Comparison of ENCODE assay signal across 9 cellular contexts in the genomic region with DNA sequence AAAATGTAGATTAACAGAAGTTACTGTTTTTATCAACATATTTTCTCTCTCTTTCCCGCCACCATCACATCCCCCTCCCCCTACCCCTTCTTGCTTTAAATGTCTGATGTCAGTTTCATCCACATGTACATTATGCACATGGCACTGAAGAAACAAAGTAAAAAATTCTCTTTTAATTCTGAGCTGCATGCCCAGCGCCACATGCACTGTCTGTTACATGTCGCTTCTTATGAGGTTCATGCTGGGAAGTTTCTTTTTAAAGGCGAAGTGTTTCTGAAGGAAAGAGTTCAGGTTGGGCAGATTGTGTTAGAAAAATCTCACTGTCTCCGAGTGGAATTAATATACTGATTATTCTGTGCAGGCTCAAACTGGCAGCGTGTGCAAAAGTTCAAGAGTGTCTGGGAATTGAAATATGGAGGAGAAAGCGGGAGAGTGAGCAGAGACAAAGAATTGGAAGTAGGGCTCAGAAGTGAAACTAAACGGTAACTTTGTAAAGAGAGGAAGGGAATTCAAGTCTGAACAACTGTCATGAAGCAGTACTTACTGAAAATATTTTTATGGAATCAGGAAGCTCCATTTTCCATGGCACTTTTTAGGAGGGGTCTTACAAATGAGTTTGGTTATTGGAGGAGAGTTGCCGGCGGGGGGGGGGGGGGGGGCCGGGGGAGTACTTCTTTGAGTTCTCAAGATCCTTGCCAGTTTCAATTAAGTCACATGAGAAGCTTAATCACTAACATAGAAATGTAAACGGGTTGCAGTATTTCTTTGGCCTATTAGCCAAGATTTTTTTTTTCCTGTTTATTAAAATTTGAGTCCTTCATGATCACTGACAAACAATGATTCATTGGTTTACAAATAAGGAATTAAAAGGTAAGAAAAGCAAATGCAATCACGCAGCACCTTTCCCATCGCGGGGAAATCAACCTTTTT.
DNase-seq lines count a peak whose midpoint lies in the region; ATAC-seq, FAIRE-seq and TF ChIP-seq lines count a peak whose summit lies in the region.
"Had no signal": no experiment of that assay in that cellular context is flagged by ENCODE, and none has a peak within 500 bp of the region (broad histone marks: within the 10 kb centered on the region; RNA-seq: fewer than 3 reads in every experiment).

No MANE protein-coding gene starts in this region.

- H3K4me2 ChIP-seq in K562 (ENCODE audit: insufficient read depth, low read length) (no peak overlapping the region), trophoblast cell (ENCODE audit: low read length) (no peak overlapping the region)

- DNase-seq in activated naive CD4-positive, alpha-beta T cell treated with anti-CD3 and anti-CD28 coated beads, Interleukin-2, amount 10 ng/mL, durations not matched to agents 7 days and 5 days = no peak
- no peak for DNase-seq in activated naive CD4-positive, alpha-beta T cell treated with anti-CD3 and anti-CD28 coated beads, Interleukin-2, amount 50 U/mL, for 72 hours (ENCODE audit: low spot score in 2 of 2)
- DNase-seq in K562 (ENCODE audit: extremely low read depth in 1 of 4, low spot score in 3 of 4) (no peak), medulla oblongata (ENCODE audit: extremely low spot score) (peak; percentile 64), trophoblast cell (no peak), OCI-M2 (lab: John Stamatoyannopoulos, UW; ENCODE audit: unreplicated experiment) (no peak)

- POLR2A ChIA-PET in K562 (lab: Yijun Ruan, JAX) = interaction anchor here (0.9 kb wide), 1 partner anchor 9 kb away, joined by 3 read pairs; no protein-coding TSS in a partner anchor

- TF ChIP-seq EP300 in K562 (IDR thresholded peaks at IDR 0.05; ENCODE audit: low read length) = no peak

- no peaks in the 10 kb centered on the region for H3K27me3 Mint-ChIP-seq in activated naive CD4-positive, alpha-beta T cell treated with anti-CD3 and anti-CD28 coated beads, Interleukin-2, amount 10 ng/mL, durations not matched to agents 7 days and 5 days

- no peaks in the 10 kb centered on the region for H3K79me1 ChIP-seq in trophoblast cell (ENCODE audit: low read length)

- intact Hi-C loops in K562 (cut with micrococcal nuclease) = no loop called here

- no peak overlapping the region for H2BK12ac ChIP-seq in trophoblast cell (ENCODE audit: low read length)

- no peak overlapping the region for H3K27ac ChIP-seq in K562 (ENCODE audit: extremely low read depth, low read depth, low read length)
- no peak overlapping the region for H3K27ac ChIP-seq in urinary bladder (ENCODE audit: low read depth)
- H3K27ac ChIP-seq in trophoblast cell (ENCODE audit: low read depth, low read length) = no peak overlapping the region

- CTCF ChIA-PET in activated naive CD4-positive, alpha-beta T cell treated with anti-CD3 and anti-CD28 coated beads, Interleukin-2, amount 10 ng/mL, durations not matched to agents 7 days and 5 days (lab: Charles Lee) = no interaction called here
- CTCF ChIA-PET in K562 (lab: Yijun Ruan, JAX; ENCODE audit: low intra/inter-chr PET ratio) = no interaction called here

- no peak overlapping the region for H2AK5ac ChIP-seq in trophoblast cell (ENCODE audit: low read length)

- TF ChIP-seq POLR2A in K562 (conservative IDR thresholded peaks at IDR 0.05) = no peak

- peak overlapping the region; percentile 68 for H3K27ac Mint-ChIP-seq in activated naive CD4-positive, alpha-beta T cell treated with anti-CD3 and anti-CD28 coated beads, Interleukin-2, amount 10 ng/mL, durations not matched to agents 7 days and 5 days
- peak overlapping the region in 1 of 2 donors; percentile 67 for H3K27ac Mint-ChIP-seq in activated naive CD4-positive, alpha-beta T cell treated with anti-CD3 and anti-CD28 coated beads, Interleukin-2, amount 50 U/mL, for 72 hours

- H3K9me3 ChIP-seq in K562 (replicated peaks; ENCODE audit: control insufficient read depth, insufficient read depth, low read depth, low read length) (no peaks in the 10 kb centered on the region), trophoblast cell (ENCODE audit: insufficient read depth, low read depth, low read length) (no peaks in the 10 kb centered on the region)

- no peak overlapping the region for H2BK120ac ChIP-seq in trophoblast cell (ENCODE audit: insufficient read depth, low read length, poor library complexity)

- H3K4me1 ChIP-seq in K562 (replicated peaks in 1 of 2; ENCODE audit: control insufficient read depth in 2 of 2, insufficient read depth in 2 of 2, low read length in 2 of 2) = peaks cover 6 to 15% of the 10 kb centered on the region in 2 experiments; a peak in 2 of 5 replicates
- H3K4me1 ChIP-seq in urinary bladder (ENCODE audit: insufficient read depth) = peaks cover 2% of the 10 kb centered on the region
- H3K4me1 ChIP-seq in trophoblast cell (ENCODE audit: control insufficient read depth in 1 of 2, insufficient read depth in 2 of 2, low read length in 2 of 2) = peaks cover 0 to 2% of the 10 kb centered on the region in 2 experiments

- H3K36me3 ChIP-seq in K562 (ENCODE audit: control insufficient read depth, insufficient read depth, low read length) = no peaks in the 10 kb centered on the region
- H3K36me3 ChIP-seq in urinary bladder (ENCODE audit: insufficient read depth) = no peaks in the 10 kb centered on the region
- H3K36me3 ChIP-seq in trophoblast cell (ENCODE audit: control insufficient read depth in 1 of 2, insufficient read depth in 2 of 2, low read length in 2 of 2) = no peaks in the 10 kb centered on the region

- TF ChIP-seq CTCF in K562 (IDR thresholded peaks at IDR 0.05 in 2 of 3, conservative IDR thresholded peaks at IDR 0.05 in 1 of 3; ENCODE audit: insufficient read depth in 2 of 3, low read depth in 1 of 3, low read length in 3 of 3) = no peak

- FAIRE-seq in K562 (lab: Jason Lieb, UNC) = no peak
- FAIRE-seq: colon had no signal

- H2AFZ ChIP-seq in K562 (ENCODE audit: low read depth, low read length) = peak overlapping the region; percentile 65
- H2AFZ ChIP-seq in trophoblast cell (ENCODE audit: insufficient read depth, low read length, poor library complexity) = no peak overlapping the region

- no peak overlapping the region for H4K91ac ChIP-seq in trophoblast cell (ENCODE audit: low read depth, low read length)

- BruUV-seq in K562 (replicated peaks; lab: Mats Ljungman, UMichigan) = no TSS peak

- H3K79me2 ChIP-seq in K562 (ENCODE audit: control insufficient read depth, insufficient read depth, low read length) (no peaks in the 10 kb centered on the region), trophoblast cell (ENCODE audit: control insufficient read depth, insufficient read depth, low read length, poor library complexity) (no peaks in the 10 kb centered on the region)

- H3K14ac ChIP-seq in trophoblast cell (ENCODE audit: low read length) = no peak overlapping the region

- H3K4me1 Mint-ChIP-seq in activated naive CD4-positive, alpha-beta T cell treated with anti-CD3 and anti-CD28 coated beads, Interleukin-2, amount 10 ng/mL, durations not matched to agents 7 days and 5 days = peaks cover 6% of the 10 kb centered on the region

- H3K23ac ChIP-seq in trophoblast cell (ENCODE audit: low read length) = no peak overlapping the region

- no peak overlapping the region for H3K18ac ChIP-seq in trophoblast cell (ENCODE audit: low read length)

- no peak for TF ChIP-seq RAD21 in K562 (CRISPR knock-in tag; conservative IDR thresholded peaks at IDR 0.05 in 1 of 2, IDR thresholded peaks at IDR 0.05 in 1 of 2)

- no peaks in the 10 kb centered on the region for H3K9me3 Mint-ChIP-seq in activated naive CD4-positive, alpha-beta T cell treated with anti-CD3 and anti-CD28 coated beads, Interleukin-2, amount 10 ng/mL, durations not matched to agents 7 days and 5 days
- no peaks in the 10 kb centered on the region for H3K9me3 Mint-ChIP-seq in activated naive CD4-positive, alpha-beta T cell treated with anti-CD3 and anti-CD28 coated beads, Interleukin-2, amount 50 U/mL, for 72 hours

- no peak overlapping the region for H4K12ac ChIP-seq in trophoblast cell (ENCODE audit: low read depth, low read length)

- peaks cover 5% of the 10 kb centered on the region for H3K9me1 ChIP-seq in K562 (ENCODE audit: control insufficient read depth, insufficient read depth, low read length)

- no peak overlapping the region for H4K8ac ChIP-seq in trophoblast cell (ENCODE audit: low read depth, low read length)

- no peaks in the 10 kb centered on the region for H4K20me1 ChIP-seq in K562 (replicated peaks; ENCODE audit: control insufficient read depth, insufficient read depth, low read length)

- no peak overlapping the region for H3K4ac ChIP-seq in trophoblast cell (ENCODE audit: low read depth, low read length)

- H3K4me3 Mint-ChIP-seq in activated naive CD4-positive, alpha-beta T cell treated with anti-CD3 and anti-CD28 coated beads, Interleukin-2, amount 10 ng/mL, durations not matched to agents 7 days and 5 days = peak overlapping the region; percentile 64

- H3K36me3 Mint-ChIP-seq in activated naive CD4-positive, alpha-beta T cell treated with anti-CD3 and anti-CD28 coated beads, Interleukin-2, amount 10 ng/mL, durations not matched to agents 7 days and 5 days = peaks cover 4% of the 10 kb centered on the region
- H3K36me3 Mint-ChIP-seq in activated naive CD4-positive, alpha-beta T cell treated with anti-CD3 and anti-CD28 coated beads, Interleukin-2, amount 50 U/mL, for 72 hours = peaks cover 0 to 8% of the 10 kb centered on the region in 2 donors

- H3K27me3 ChIP-seq in K562 (ENCODE audit: control insufficient read depth in 2 of 2, insufficient read depth in 2 of 2, low read length in 2 of 2) (0 out of 5 replicates have a peak, but pooled peaks cover 0 to 13% of the 10 kb centered on the region in 2 experiments), trophoblast cell (ENCODE audit: insufficient read depth, low read length) (no peaks in the 10 kb centered on the region)

- no peak overlapping the region for H2BK5ac ChIP-seq in trophoblast cell (ENCODE audit: low read depth, low read length, poor library complexity)

- H3K9ac ChIP-seq in K562 (ENCODE audit: insufficient read depth in 1 of 2, low read depth in 2 of 2, low read length in 2 of 2) (no peak overlapping the region), trophoblast cell (ENCODE audit: low read length) (no peak overlapping the region)

- H3K4me3 ChIP-seq in K562 (no peak overlapping the region), urinary bladder (ENCODE audit: low read depth, low read length) (peak overlapping the region; percentile 37), trophoblast cell (ENCODE audit: low read depth, low read length) (no peak overlapping the region)

- WGBS in K562 (ENCODE audit: insufficient coverage, low coverage, missing lambda C conversion rate) = 43% methylated on average over 12 of the region's 15 CpGs
- WGBS in urinary bladder = 23% methylated on average over 15 of the region's 15 CpGs
- WGBS in trophoblast cell (ENCODE audit: extremely low coverage, insufficient coverage, insufficient read length) = no CpG with 5 or more reads among the region's 15 CpGs

- ATAC-seq in activated naive CD4-positive, alpha-beta T cell treated with anti-CD3 and anti-CD28 coated beads, Interleukin-2, amount 50 U/mL, for 72 hours = no peak
- ATAC-seq in K562 (no peak), HG02763 (IDR thresholded peaks at IDR 0.05; ENCODE audit: unreplicated experiment) (no peak)

- in situ Hi-C loops in K562 (cut with MboI) = no loop called here
